In the genomic region with DNA sequence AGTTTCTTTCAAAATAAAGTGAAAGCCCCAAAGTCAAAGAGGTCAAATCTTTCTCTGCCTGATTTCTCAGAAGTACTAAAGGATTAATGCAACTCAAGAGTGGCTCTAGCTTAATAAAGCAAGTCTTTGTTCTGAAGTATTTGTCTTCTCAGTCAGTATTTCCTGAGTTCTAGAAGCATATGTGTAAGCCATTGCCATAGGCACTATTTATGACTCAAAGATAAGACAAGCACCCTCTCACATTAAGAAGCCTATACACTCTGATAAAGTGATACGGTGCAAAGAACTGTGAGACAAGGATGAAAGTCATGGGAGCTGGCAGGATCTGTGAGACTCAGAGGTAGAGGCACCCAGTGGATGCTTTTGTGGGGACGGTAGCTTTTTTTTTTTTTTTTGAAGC, we compare ENCODE assay signal across 17 cellular contexts.
"Had no signal": no experiment of that assay in that cellular context is flagged by ENCODE, and none has a peak within 500 bp of the region (broad histone marks: within the 10 kb centered on the region; RNA-seq: fewer than 3 reads in every experiment).

No MANE protein-coding gene starts in this region.

- H3K36me3 Mint-ChIP-seq: activated naive CD8-positive, alpha-beta T cell; natural killer cell treated with Interleukin-12 subunit alpha and Interleukin-12 subunit beta and Interleukin-15 and Interleukin-18, amount 100 ng/mL, for 72 hours had no signal

- H3K27me3 ChIP-seq: hepatocyte, suprapubic skin had no signal

- H3K27me3 Mint-ChIP-seq: activated CD8-positive, alpha-beta T cell treated with anti-CD3 and anti-CD28 coated beads for 36 hours; activated naive CD8-positive, alpha-beta T cell; stimulated activated naive CD8-positive, alpha-beta T cell treated with anti-CD3 and anti-CD28 coated beads, Interleukin-15, Interleukin-2, amounts not matched to agents 100 ng/mL and 50 ng/mL, for 24 hours had no signal

- H3K4me3 ChIP-seq: hepatocyte, suprapubic skin had no signal

- H3K4me2 ChIP-seq: hepatocyte had no signal

- H2AFZ ChIP-seq: hepatocyte had no signal

- DNase-seq: activated CD4-positive, alpha-beta T cell treated with anti-CD3 and anti-CD28 coated beads for 4 hours; activated CD8-positive, alpha-beta T cell treated with anti-CD3 and anti-CD28 coated beads for 36 hours; activated effector memory CD4-positive, alpha-beta T cell treated with anti-CD3 and anti-CD28 coated beads, Interleukin-2, amount 50 U/mL, for 16 hours; activated T-cell treated with anti-CD3 and anti-CD28 coated beads, Interleukin-2, amount 50 U/mL, for 48 hours; amniotic stem cell; cortex of kidney; effector CD8-positive, alpha-beta T cell; islet precursor cell; occipital lobe; T-helper 2 cell had no signal

- H3K36me3 ChIP-seq: suprapubic skin had no signal

- H3K9me3 Mint-ChIP-seq: activated CD8-positive, alpha-beta T cell treated with anti-CD3 and anti-CD28 coated beads for 36 hours; natural killer cell treated with Interleukin-12 subunit alpha and Interleukin-12 subunit beta and Interleukin-15 and Interleukin-18, amount 100 ng/mL, for 72 hours had no signal

- H3K79me2 ChIP-seq: hepatocyte had no signal

- H3K4me3 Mint-ChIP-seq: activated CD8-positive, alpha-beta T cell treated with anti-CD3 and anti-CD28 coated beads for 36 hours; activated naive CD8-positive, alpha-beta T cell; natural killer cell treated with Interleukin-12 subunit alpha and Interleukin-12 subunit beta and Interleukin-15 and Interleukin-18, amount 100 ng/mL, for 72 hours; stimulated activated naive CD8-positive, alpha-beta T cell treated with anti-CD3 and anti-CD28 coated beads, Interleukin-15, Interleukin-2, amounts not matched to agents 100 ng/mL and 50 ng/mL, for 24 hours had no signal

- H3K27ac Mint-ChIP-seq: activated CD8-positive, alpha-beta T cell treated with anti-CD3 and anti-CD28 coated beads for 36 hours; activated naive CD8-positive, alpha-beta T cell; natural killer cell treated with Interleukin-12 subunit alpha and Interleukin-12 subunit beta and Interleukin-15 and Interleukin-18, amount 100 ng/mL, for 72 hours; stimulated activated naive CD8-positive, alpha-beta T cell treated with anti-CD3 and anti-CD28 coated beads, Interleukin-15, Interleukin-2, amounts not matched to agents 100 ng/mL and 50 ng/mL, for 24 hours had no signal

- H3K27ac ChIP-seq: hepatocyte, suprapubic skin had no signal

- H3K4me1 ChIP-seq: suprapubic skin had no signal

- ATAC-seq: activated CD8-positive, alpha-beta T cell treated with anti-CD3 and anti-CD28 coated beads for 36 hours; left lobe of liver; natural killer cell treated with Interleukin-12 subunit alpha and Interleukin-12 subunit beta and Interleukin-15 and Interleukin-18, amount 100 ng/mL, for 72 hours; sciatic nerve had no signal

- H3K9me3 ChIP-seq: suprapubic skin had no signal
